8 cellular contexts compared by ENCODE assay signal in the genomic region with DNA sequence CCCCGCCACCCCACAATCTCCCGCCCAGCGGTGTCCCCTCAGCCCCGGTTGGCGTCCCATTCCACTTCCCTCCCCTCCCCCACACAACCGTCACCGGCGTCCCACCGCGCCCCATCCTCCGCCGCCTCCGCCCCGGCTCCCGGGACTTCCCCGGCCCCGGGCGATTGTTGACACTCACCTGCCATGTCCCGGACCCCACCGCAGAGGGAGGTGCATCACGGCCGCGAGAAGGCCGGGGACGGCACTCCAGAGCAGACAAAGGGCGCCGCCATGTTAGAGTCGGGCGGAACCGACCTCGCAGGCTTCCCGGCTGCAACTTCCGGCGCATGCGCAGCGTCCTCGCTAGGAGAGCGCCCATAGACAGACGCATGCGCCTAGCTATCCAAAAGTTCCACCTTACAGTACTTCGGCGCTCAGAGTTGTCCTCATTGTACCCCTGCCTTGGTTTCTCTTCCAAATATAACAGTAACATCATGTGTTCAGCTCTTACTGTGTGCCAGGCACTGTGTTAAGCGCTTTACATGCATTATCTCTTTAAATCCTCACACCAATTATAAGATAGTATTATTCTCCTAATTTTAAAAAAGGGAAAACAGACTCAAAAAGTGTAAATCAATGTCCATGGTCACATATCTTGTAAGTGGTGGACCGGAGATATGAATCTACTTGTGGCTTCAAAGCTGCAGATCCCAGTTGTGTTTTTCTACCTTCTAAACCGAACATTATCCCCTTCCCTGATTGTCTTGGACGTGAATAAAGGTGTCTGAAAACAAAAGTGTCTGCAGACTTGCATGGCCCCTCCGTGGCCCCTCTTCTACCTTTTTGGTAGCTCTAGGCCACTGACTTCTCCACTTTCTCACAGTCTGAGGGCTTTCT. TPM values are rescaled to one million over a fixed set of nuclear protein-coding genes. Genes with fewer than 3 reads are reported as not detected.
A peak's percentile ranks its signal among the peaks of the same experiment; 100 is the strongest.
DNase-seq lines count a peak whose midpoint lies in the region; ATAC-seq and TF ChIP-seq lines count a peak whose summit lies in the region.

ZBTB17 (minus strand) TSS at position 297 of the 876 bp plus-strand sequence. CDS start 27,606 bp downstream, outside the sequence.

- TF ChIP-seq CTCF in GM06990 (IDR thresholded peaks at IDR 0.05; ENCODE audit: insufficient read depth, low read length, poor library complexity, severe bottlenecking) = no peak
- no peak for TF ChIP-seq CTCF in omental fat pad (IDR thresholded peaks at IDR 0.05)

- peaks cover 12 to 18% of the 10 kb centered on the region in 2 donors for H3K36me3 Mint-ChIP-seq in activated naive CD4-positive, alpha-beta T cell treated with anti-CD3 and anti-CD28 coated beads, Interleukin-2, amount 50 U/mL, for 72 hours

- DNase-seq in GM06990 (ENCODE audit: extremely low read depth, insufficient read length) (peak; percentile 92), NCI-H1105 (lab: John Stamatoyannopoulos, UW) (peak; percentile 93), SKM-1 (lab: John Stamatoyannopoulos, UW; ENCODE audit: unreplicated experiment) (peak; percentile 81), glomerular visceral epithelial cell (ENCODE audit: extremely low spot score) (peak; percentile 94), omental fat pad (ENCODE audit: low spot score) (peak; percentile 87)
- peak; percentile 95 to 96 for DNase-seq in activated naive CD4-positive, alpha-beta T cell treated with anti-CD3 and anti-CD28 coated beads, Interleukin-2, amount 50 U/mL, for 72 hours (ENCODE audit: low spot score in 2 of 2)

- peak within 1 kb of the TSS; percentile 79 for H3K27ac ChIP-seq in temporal lobe (ENCODE audit: low read depth, low read length)

- peak within 1 kb of the TSS; percentile 83 for H3K4me3 ChIP-seq in GM06990 (replicated peaks; ENCODE audit: low read depth, low read length)

- ATAC-seq in HG02610 (IDR thresholded peaks at IDR 0.05; ENCODE audit: unreplicated experiment) (peak; percentile 51), omental fat pad (ENCODE audit: low FRiP score) (peak; percentile 95)
- peak; percentile 92 to 93 for ATAC-seq in activated naive CD4-positive, alpha-beta T cell treated with anti-CD3 and anti-CD28 coated beads, Interleukin-2, amount 50 U/mL, for 72 hours

- H3K27ac Mint-ChIP-seq in activated naive CD4-positive, alpha-beta T cell treated with anti-CD3 and anti-CD28 coated beads, Interleukin-2, amount 50 U/mL, for 72 hours = peak within 1 kb of the TSS; percentile 86 to 94

- H3K36me3 ChIP-seq in GM06990 (ENCODE audit: control insufficient read depth, insufficient read depth, low read length) = peaks cover 8% of the 10 kb centered on the region

- H3K27me3 ChIP-seq in GM06990 (replicated peaks; ENCODE audit: control insufficient read depth, insufficient read depth, low read length) = no peaks in the 10 kb centered on the region

- peaks cover 0 to 4% of the 10 kb centered on the region in 2 donors for H3K9me3 Mint-ChIP-seq in activated naive CD4-positive, alpha-beta T cell treated with anti-CD3 and anti-CD28 coated beads, Interleukin-2, amount 50 U/mL, for 72 hours

RNA-seq across cellular contexts. Expression of gene ZBTB17, which starts in this region (rescaled TPM):
- total RNA-seq in activated naive CD4-positive, alpha-beta T cell treated with anti-CD3 and anti-CD28 coated beads, Interleukin-2, amount 50 U/mL, for 72 hours = 10 to 100 TPM; 44.7 to 54.9 TPM
- 10 to 100 TPM; 20.7 to 53.6 (median 27.8) TPM for total RNA-seq in omental fat pad
- total RNA-seq in temporal lobe = 26.3 TPM

Comparison
In these comparisons a context has a peak if more than half of its experiments do, and no peak if none do; other contexts are left out.
1. Peak in every context shown above with its lines: DNase-seq, ATAC-seq, H3K4me3 ChIP-seq and H3K27ac ChIP-seq.